20 cellular contexts compared by ENCODE assay signal in genomic region chr9:106829666-106830408, GRCh38. TPM values are rescaled to one million over a fixed set of nuclear protein-coding genes. Genes with fewer than 3 reads are reported as not detected.
DNase-seq lines count a peak whose midpoint lies in the region; ATAC-seq and TF ChIP-seq lines count a peak whose summit lies in the region.
"Had no signal": no experiment of that assay in that cellular context is flagged by ENCODE, and none has a peak within 500 bp of the region (broad histone marks: within the 10 kb centered on the region; RNA-seq: fewer than 3 reads in every experiment).

No MANE protein-coding gene starts in this region.

- peak overlapping the region; percentile 38 for H3K27ac Mint-ChIP-seq in chondrocyte (ENCODE audit: unreplicated experiment)

- H3K4me3 ChIP-seq in right cardiac atrium (ENCODE audit: low read length) (peak overlapping the region; percentile 27), trophoblast cell (ENCODE audit: low read depth, low read length) (no peak overlapping the region)
- H3K4me3 ChIP-seq: ascending aorta, mucosa of descending colon had no signal

- peaks cover 11% of the 10 kb centered on the region for H3K9me3 Mint-ChIP-seq in chondrocyte (ENCODE audit: low read depth)

- peak; percentile 30 for DNase-seq in DMS153 treated with DMSO at 0.1 percent for 48 hours (lab: John Stamatoyannopoulos, UW; ENCODE audit: unreplicated experiment)
- DNase-seq in chondrocyte (ENCODE audit: low spot score) = no peak
- DNase-seq in right cardiac atrium = no peak
- DNase-seq in trophoblast cell = no peak
- no peak for DNase-seq in OCI-M1 (lab: John Stamatoyannopoulos, UW)
- DNase-seq: ACHN; activated naive CD4-positive, alpha-beta T cell treated with anti-CD3 and anti-CD28 coated beads, Interleukin-2, amount 50 U/mL, for 16 hours; activated T-cell treated with anti-CD3 and anti-CD28 coated beads, Interleukin-2, amount 50 U/mL, for 48 hours; C1 segment of cervical spinal cord; H7; mucosa of descending colon; NCI-H1417 treated with DMSO at 0.1 percent for 48 hours; NCI-H82; stimulated activated CD4-positive, alpha-beta T cell treated with anti-CD3 and anti-CD28 coated beads, Interleukin-4, amount 100 ng/mL, for 24 hours; T1000 had no signal

- no peak overlapping the region for H3K23ac ChIP-seq in trophoblast cell (ENCODE audit: low read length)

- no peak overlapping the region for H2AK5ac ChIP-seq in trophoblast cell (ENCODE audit: low read length)

- peaks cover 2% of the 10 kb centered on the region for H3K79me1 ChIP-seq in trophoblast cell (ENCODE audit: low read length)

- no peak overlapping the region for H2BK5ac ChIP-seq in trophoblast cell (ENCODE audit: low read depth, low read length, poor library complexity)

- H3K9me3 ChIP-seq in right cardiac atrium (ENCODE audit: control insufficient read depth, low read length) (no peaks in the 10 kb centered on the region), trophoblast cell (ENCODE audit: insufficient read depth, low read depth, low read length) (no peaks in the 10 kb centered on the region)
- H3K9me3 ChIP-seq: ascending aorta, mucosa of descending colon had no signal

- H3K27ac ChIP-seq in right cardiac atrium (ENCODE audit: low read length) (peak overlapping the region; percentile 76), trophoblast cell (ENCODE audit: low read depth, low read length) (no peak overlapping the region)

- H3K4me1 ChIP-seq in right cardiac atrium (ENCODE audit: control insufficient read depth, insufficient read depth, low read length) = no peaks in the 10 kb centered on the region
- H3K4me1 ChIP-seq in trophoblast cell (ENCODE audit: control insufficient read depth in 1 of 2, insufficient read depth in 2 of 2, low read length in 2 of 2) = peaks cover 0 to 5% of the 10 kb centered on the region in 2 experiments

- peaks cover 28% of the 10 kb centered on the region for H3K4me1 Mint-ChIP-seq in chondrocyte (ENCODE audit: low read depth)

- no peaks in the 10 kb centered on the region for H3K27me3 Mint-ChIP-seq in chondrocyte (ENCODE audit: low read depth)

- no peak overlapping the region for H4K8ac ChIP-seq in trophoblast cell (ENCODE audit: low read depth, low read length)

- WGBS in right cardiac atrium = 56% methylated on average over 2 of the region's 2 CpGs
- WGBS in trophoblast cell (ENCODE audit: extremely low coverage, insufficient coverage, insufficient read length) = no CpG with 5 or more reads among the region's 2 CpGs

- no peaks in the 10 kb centered on the region for H3K79me2 ChIP-seq in trophoblast cell (ENCODE audit: control insufficient read depth, insufficient read depth, low read length, poor library complexity)

- no peaks in the 10 kb centered on the region for H3K27me3 ChIP-seq in right cardiac atrium (ENCODE audit: control insufficient read depth, insufficient read depth)
- H3K27me3 ChIP-seq in trophoblast cell (ENCODE audit: insufficient read depth, low read length) = no peaks in the 10 kb centered on the region
- H3K27me3 ChIP-seq: ascending aorta had no signal

- no peak overlapping the region for H3K4ac ChIP-seq in trophoblast cell (ENCODE audit: low read depth, low read length)

- no peak overlapping the region for H3K14ac ChIP-seq in trophoblast cell (ENCODE audit: low read length)

- no peak overlapping the region for H3K9ac ChIP-seq in trophoblast cell (ENCODE audit: low read length)

- H4K91ac ChIP-seq in trophoblast cell (ENCODE audit: low read depth, low read length) = no peak overlapping the region

- no peak overlapping the region for H2AFZ ChIP-seq in trophoblast cell (ENCODE audit: insufficient read depth, low read length, poor library complexity)

- TF ChIP-seq CTCF in chondrocyte (IDR thresholded peaks at IDR 0.05) = no peak

- H3K18ac ChIP-seq in trophoblast cell (ENCODE audit: low read length) = no peak overlapping the region

- H3K4me2 ChIP-seq in trophoblast cell (ENCODE audit: low read length) = no peak overlapping the region

- H3K36me3 Mint-ChIP-seq in chondrocyte (ENCODE audit: low read depth) = peaks cover 2% of the 10 kb centered on the region

- intact Hi-C loops in right cardiac atrium (cut with DNase I) = no loop called here

- peak; percentile 55 to 72 for ATAC-seq in right cardiac atrium
- no peak for ATAC-seq in HG03135 (IDR thresholded peaks at IDR 0.05; ENCODE audit: unreplicated experiment)
- no peak for ATAC-seq in GM21576 (IDR thresholded peaks at IDR 0.05; ENCODE audit: unreplicated experiment)
- ATAC-seq in HG03342 (IDR thresholded peaks at IDR 0.05; ENCODE audit: unreplicated experiment) = no peak
- ATAC-seq: SK-N-SH treated with all-trans-retinoic acid at 6 μM for 48 hours had no signal

- H3K4me3 Mint-ChIP-seq in chondrocyte (ENCODE audit: unreplicated experiment) = no peak overlapping the region

- H4K12ac ChIP-seq in trophoblast cell (ENCODE audit: low read depth, low read length) = no peak overlapping the region

- no peak overlapping the region for H2BK12ac ChIP-seq in trophoblast cell (ENCODE audit: low read length)

- H3K36me3 ChIP-seq in trophoblast cell (ENCODE audit: control insufficient read depth in 1 of 2, insufficient read depth in 2 of 2, low read length in 2 of 2) = no peaks in the 10 kb centered on the region
- H3K36me3 ChIP-seq: ascending aorta had no signal

- H2BK120ac ChIP-seq in trophoblast cell (ENCODE audit: insufficient read depth, low read length, poor library complexity) = peak overlapping the region; percentile 17

RNA-seq across cellular contexts. Expression of gene ZNF462, which starts 33.1 kb away (rescaled TPM):
- 25.8 to 53.6 TPM (median 33.3 TPM) in 3 replicates for total RNA-seq in chondrocyte
- 10 to 100 TPM; 29.0 to 34.6 (median 31.8) TPM for total RNA-seq in right cardiac atrium
- polyA plus RNA-seq in right cardiac atrium = 5.2 TPM
- polyA plus RNA-seq in trophoblast cell (2013) = 20.2 and 22.5 TPM in 2 replicates

Comparison
In these comparisons a context has a peak if more than half of its experiments do, and no peak if none do; other contexts are left out.
1. ATAC-seq: peak in right cardiac atrium (2 of 2); none in HG03135 (single experiment), GM21576 (single experiment) and HG03342 (single experiment).